ENCODE assay signal across 2 cellular contexts in the genomic region with DNA sequence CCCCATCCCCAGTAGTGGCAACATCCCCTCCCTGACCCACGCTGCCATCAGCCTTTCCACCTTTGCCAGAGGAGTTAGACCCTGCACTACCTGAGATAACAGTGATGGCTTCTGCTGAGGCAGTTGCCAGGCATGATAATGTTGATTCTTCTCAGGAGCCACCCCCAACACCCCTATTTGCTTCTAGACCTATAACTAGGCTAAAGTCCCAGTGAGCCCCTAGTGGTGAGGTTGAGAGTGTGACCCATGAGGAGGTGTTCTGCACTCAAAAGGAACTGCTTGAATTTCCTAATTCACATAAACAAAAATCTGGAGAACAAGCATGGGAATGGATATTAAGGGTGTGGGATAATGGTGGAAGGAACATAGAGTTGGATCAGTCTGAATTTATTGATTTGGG.
TF ChIP-seq lines count a peak whose summit lies in the region.

No MANE protein-coding gene starts in this region.

TF ChIP-seq in IMR-90, 13 proteins besides CTCF, POLR2A, EP300 and RAD21 (continued from another document):
- TF ChIP-seq, protein P1, sequence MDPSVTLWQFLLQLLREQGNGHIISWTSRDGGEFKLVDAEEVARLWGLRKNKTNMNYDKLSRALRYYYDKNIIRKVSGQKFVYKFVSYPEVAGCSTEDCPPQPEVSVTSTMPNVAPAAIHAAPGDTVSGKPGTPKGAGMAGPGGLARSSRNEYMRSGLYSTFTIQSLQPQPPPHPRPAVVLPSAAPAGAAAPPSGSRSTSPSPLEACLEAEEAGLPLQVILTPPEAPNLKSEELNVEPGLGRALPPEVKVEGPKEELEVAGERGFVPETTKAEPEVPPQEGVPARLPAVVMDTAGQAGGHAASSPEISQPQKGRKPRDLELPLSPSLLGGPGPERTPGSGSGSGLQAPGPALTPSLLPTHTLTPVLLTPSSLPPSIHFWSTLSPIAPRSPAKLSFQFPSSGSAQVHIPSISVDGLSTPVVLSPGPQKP (IDR thresholded peaks at IDR 0.05; ENCODE audit: borderline replicate concordance, low read depth, low read length): no peak
- TF ChIP-seq MAZ (IDR thresholded peaks at IDR 0.05; ENCODE audit: borderline replicate concordance, low read depth, low read length) (no peak), RFX5 (IDR thresholded peaks at IDR 0.05; ENCODE audit: low read depth, low read length) (no peak), CHD1 (IDR thresholded peaks at IDR 0.05; ENCODE audit: low read depth, low read length) (no peak), CEBPB (IDR thresholded peaks at IDR 0.05; ENCODE audit: low read depth, low read length) (no peak), NFE2L2 (IDR thresholded peaks at IDR 0.05; ENCODE audit: low read depth, low read length) (no peak), RCOR1 (IDR thresholded peaks at IDR 0.05; ENCODE audit: insufficient replicate concordance, low read length) (no peak), SMC3 (IDR thresholded peaks at IDR 0.05; ENCODE audit: low read depth, low read length) (no peak), BHLHE40 (IDR thresholded peaks at IDR 0.05; ENCODE audit: low read depth, low read length) (no peak)
- TF ChIP-seq, protein P2, sequence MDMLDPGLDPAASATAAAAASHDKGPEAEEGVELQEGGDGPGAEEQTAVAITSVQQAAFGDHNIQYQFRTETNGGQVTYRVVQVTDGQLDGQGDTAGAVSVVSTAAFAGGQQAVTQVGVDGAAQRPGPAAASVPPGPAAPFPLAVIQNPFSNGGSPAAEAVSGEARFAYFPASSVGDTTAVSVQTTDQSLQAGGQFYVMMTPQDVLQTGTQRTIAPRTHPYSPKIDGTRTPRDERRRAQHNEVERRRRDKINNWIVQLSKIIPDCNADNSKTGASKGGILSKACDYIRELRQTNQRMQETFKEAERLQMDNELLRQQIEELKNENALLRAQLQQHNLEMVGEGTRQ (IDR thresholded peaks at IDR 0.05; ENCODE audit: low read depth, low read length): no peak

TF ChIP-seq in WTC11, 78 proteins besides CTCF, POLR2A, EP300 and RAD21 (continued from another document):
- TF ChIP-seq, protein P3, sequence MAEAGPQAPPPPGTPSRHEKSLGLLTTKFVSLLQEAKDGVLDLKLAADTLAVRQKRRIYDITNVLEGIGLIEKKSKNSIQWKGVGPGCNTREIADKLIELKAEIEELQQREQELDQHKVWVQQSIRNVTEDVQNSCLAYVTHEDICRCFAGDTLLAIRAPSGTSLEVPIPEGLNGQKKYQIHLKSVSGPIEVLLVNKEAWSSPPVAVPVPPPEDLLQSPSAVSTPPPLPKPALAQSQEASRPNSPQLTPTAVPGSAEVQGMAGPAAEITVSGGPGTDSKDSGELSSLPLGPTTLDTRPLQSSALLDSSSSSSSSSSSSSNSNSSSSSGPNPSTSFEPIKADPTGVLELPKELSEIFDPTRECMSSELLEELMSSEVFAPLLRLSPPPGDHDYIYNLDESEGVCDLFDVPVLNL (CRISPR knock-in tag; IDR thresholded peaks at IDR 0.05; ENCODE audit: borderline replicate concordance, low read depth): no peak
- no peak for TF ChIP-seq GABPB1 (CRISPR knock-in tag; IDR thresholded peaks at IDR 0.05)
- TF ChIP-seq ZNF138 (CRISPR knock-in tag; conservative IDR thresholded peaks at IDR 0.05): no peak
